Comparison of ENCODE assay signal across 26 cellular contexts in genomic region chr22:45475063-45475747, GRCh38. TPM values are rescaled to one million over a fixed set of nuclear protein-coding genes. Genes with fewer than 3 reads are reported as not detected.
DNase-seq lines count a peak whose midpoint lies in the region; ATAC-seq and TF ChIP-seq lines count a peak whose summit lies in the region.
"Had no signal": no experiment of that assay in that cellular context is flagged by ENCODE, and none has a peak within 500 bp of the region (broad histone marks: within the 10 kb centered on the region; RNA-seq: fewer than 3 reads in every experiment).

No MANE protein-coding gene starts in this region.

- H3K9me3 Mint-ChIP-seq in glutamatergic neuron (ENCODE audit: unreplicated experiment): no peaks in the 10 kb centered on the region
- H3K9me3 Mint-ChIP-seq in activated naive CD4-positive, alpha-beta T cell treated with anti-CD3 and anti-CD28 coated beads, Interleukin-2, amount 10 ng/mL, durations not matched to agents 7 days and 5 days: no peaks in the 10 kb centered on the region
- H3K9me3 Mint-ChIP-seq: activated naive CD4-positive, alpha-beta T cell treated with anti-CD3 and anti-CD28 coated beads, Interleukin-2, amount 50 U/mL, for 24 hours; activated T-cell treated with anti-CD3 and anti-CD28 coated beads, Interleukin-2, amount 50 U/mL, for 4 hours; HFFc6 had no signal

- H3K27me3 Mint-ChIP-seq in T-helper 17 cell: peaks cover 43% of the 10 kb centered on the region
- H3K27me3 Mint-ChIP-seq in glutamatergic neuron (ENCODE audit: unreplicated experiment): peaks cover 3% of the 10 kb centered on the region
- peaks cover 13% of the 10 kb centered on the region for H3K27me3 Mint-ChIP-seq in activated naive CD4-positive, alpha-beta T cell treated with anti-CD3 and anti-CD28 coated beads, Interleukin-2, amount 10 ng/mL, durations not matched to agents 7 days and 5 days
- H3K27me3 Mint-ChIP-seq: activated naive CD4-positive, alpha-beta T cell treated with anti-CD3 and anti-CD28 coated beads, Interleukin-2, amount 50 U/mL, for 24 hours had no signal

- peak; percentile 32 for DNase-seq in DMS 273 treated with DMSO at 0.1 percent for 48 hours (lab: John Stamatoyannopoulos, UW)
- no peak for DNase-seq in T-helper 17 cell
- DNase-seq in glutamatergic neuron: no peak
- peak; percentile 46 for DNase-seq in posterior vena cava (ENCODE audit: low spot score)
- no peak for DNase-seq in A673 (ENCODE audit: low spot score)
- DNase-seq in activated naive CD4-positive, alpha-beta T cell treated with anti-CD3 and anti-CD28 coated beads, Interleukin-2, amount 10 ng/mL, durations not matched to agents 7 days and 5 days: no peak
- DNase-seq in NCI-H1694 treated with DMSO at 0.1 percent for 48 hours (lab: John Stamatoyannopoulos, UW): no peak
- no peak for DNase-seq in coronary artery (ENCODE audit: low spot score)
- DNase-seq: activated CD4-positive, CD25-positive, alpha-beta regulatory T cell treated with anti-CD3 and anti-CD28 coated beads, Interleukin-2, amount 50 U/mL, for 72 hours; activated T-cell treated with anti-CD3 and anti-CD28 coated beads, Interleukin-2, amount 50 U/mL, for 4 hours; CD4-positive, alpha-beta memory T cell; DMS79; HFFc6; NCI-H1694; NCI-H226; PC-9; SHP77; small intestine; stimulated activated naive B cell treated with anti-CD40 and anti-IgM and Interleukin-4, amounts not matched to agents 10 μg/mL and 1 μg/mL and 100 μg/mL, for 72 hours; testis had no signal

- intact Hi-C loops in posterior vena cava (cut with DNase I) (no loop called here), A673 (cut with micrococcal nuclease; ENCODE audit: unreplicated experiment) (no loop called here)

- H3K27me3 ChIP-seq in A673 (replicated peaks; ENCODE audit: insufficient read depth, low read depth, low read length, poor library complexity): no peaks in the 10 kb centered on the region
- H3K27me3 ChIP-seq: testis had no signal

- TF ChIP-seq CTCF in glutamatergic neuron (IDR thresholded peaks at IDR 0.05; ENCODE audit: partially characterized antibody, unreplicated experiment): no peak
- no peak for TF ChIP-seq CTCF in A673 (conservative IDR thresholded peaks at IDR 0.05; ENCODE audit: low read depth, low read length)
- TF ChIP-seq CTCF in coronary artery (IDR thresholded peaks at IDR 0.05): no peak

- no peaks in the 10 kb centered on the region for H3K9me3 ChIP-seq in T-helper 17 cell (ENCODE audit: control insufficient read depth, low read length, poor library complexity, severe bottlenecking)
- H3K9me3 ChIP-seq in A673 (ENCODE audit: low read depth, low read length, poor library complexity, severe bottlenecking): no peaks in the 10 kb centered on the region
- H3K9me3 ChIP-seq: esophagus muscularis mucosa, testis had no signal

- H3K4me1 Mint-ChIP-seq in T-helper 17 cell: peaks cover 3% of the 10 kb centered on the region
- H3K4me1 Mint-ChIP-seq in glutamatergic neuron (ENCODE audit: low read depth, unreplicated experiment): peaks cover 2% of the 10 kb centered on the region
- no peaks in the 10 kb centered on the region for H3K4me1 Mint-ChIP-seq in activated naive CD4-positive, alpha-beta T cell treated with anti-CD3 and anti-CD28 coated beads, Interleukin-2, amount 10 ng/mL, durations not matched to agents 7 days and 5 days
- H3K4me1 Mint-ChIP-seq: activated naive CD4-positive, alpha-beta T cell treated with anti-CD3 and anti-CD28 coated beads, Interleukin-2, amount 50 U/mL, for 24 hours; CD4-positive, alpha-beta memory T cell; stimulated activated naive B cell treated with anti-CD40 and anti-IgM and Interleukin-4, amounts not matched to agents 10 μg/mL and 1 μg/mL and 100 μg/mL, for 72 hours had no signal

- no peak overlapping the region for H3K27ac ChIP-seq in A673 (ENCODE audit: low read depth, low read length, poor library complexity, severe bottlenecking)
- peak overlapping the region in 1 of 2 donors; percentile 37 for H3K27ac ChIP-seq in coronary artery
- H3K27ac ChIP-seq: esophagus muscularis mucosa, KMS-11, PC-9, testis had no signal

- peaks cover 1% of the 10 kb centered on the region for H3K4me1 ChIP-seq in A673 (ENCODE audit: insufficient read depth, low read length, poor library complexity, severe bottlenecking)

- no peak overlapping the region for H3K4me3 Mint-ChIP-seq in T-helper 17 cell
- no peak overlapping the region for H3K4me3 Mint-ChIP-seq in glutamatergic neuron (ENCODE audit: unreplicated experiment)
- no peak overlapping the region for H3K4me3 Mint-ChIP-seq in activated naive CD4-positive, alpha-beta T cell treated with anti-CD3 and anti-CD28 coated beads, Interleukin-2, amount 10 ng/mL, durations not matched to agents 7 days and 5 days
- H3K4me3 Mint-ChIP-seq: activated naive CD4-positive, alpha-beta T cell treated with anti-CD3 and anti-CD28 coated beads, Interleukin-2, amount 50 U/mL, for 24 hours; activated T-cell treated with anti-CD3 and anti-CD28 coated beads, Interleukin-2, amount 50 U/mL, for 4 hours; CD4-positive, alpha-beta memory T cell; HFFc6; stimulated activated naive B cell treated with anti-CD40 and anti-IgM and Interleukin-4, amounts not matched to agents 10 μg/mL and 1 μg/mL and 100 μg/mL, for 72 hours had no signal

- H3K4me3 ChIP-seq in A673 (ENCODE audit: low read depth, low read length, poor library complexity, severe bottlenecking) (no peak overlapping the region), coronary artery (no peak overlapping the region)
- H3K4me3 ChIP-seq: esophagus muscularis mucosa, GM12878, PC-9, testis had no signal

- no TSS peak for BruUV-seq in A673 (replicated peaks; lab: Mats Ljungman, UMichigan)

- H3K36me3 ChIP-seq in A673 (ENCODE audit: insufficient read depth, low read length, poor library complexity, severe bottlenecking): no peaks in the 10 kb centered on the region
- H3K36me3 ChIP-seq: esophagus muscularis mucosa had no signal

- POLR2A ChIA-PET in A673 (lab: Charles Lee; ENCODE audit: low non-redundant PET): no interaction called here

- CTCF ChIA-PET in A673 (lab: Charles Lee): no interaction called here
- CTCF ChIA-PET in activated naive CD4-positive, alpha-beta T cell treated with anti-CD3 and anti-CD28 coated beads, Interleukin-2, amount 10 ng/mL, durations not matched to agents 7 days and 5 days (lab: Charles Lee): no interaction called here

- peaks cover 3% of the 10 kb centered on the region for H3K36me3 Mint-ChIP-seq in T-helper 17 cell (ENCODE audit: low read depth)
- H3K36me3 Mint-ChIP-seq in glutamatergic neuron (ENCODE audit: unreplicated experiment): no peaks in the 10 kb centered on the region
- no peaks in the 10 kb centered on the region for H3K36me3 Mint-ChIP-seq in activated naive CD4-positive, alpha-beta T cell treated with anti-CD3 and anti-CD28 coated beads, Interleukin-2, amount 10 ng/mL, durations not matched to agents 7 days and 5 days
- H3K36me3 Mint-ChIP-seq: activated naive CD4-positive, alpha-beta T cell treated with anti-CD3 and anti-CD28 coated beads, Interleukin-2, amount 50 U/mL, for 24 hours; CD4-positive, alpha-beta memory T cell; stimulated activated naive B cell treated with anti-CD40 and anti-IgM and Interleukin-4, amounts not matched to agents 10 μg/mL and 1 μg/mL and 100 μg/mL, for 72 hours had no signal

- H3K27ac Mint-ChIP-seq in T-helper 17 cell: peak overlapping the region; percentile 24
- H3K27ac Mint-ChIP-seq in glutamatergic neuron (ENCODE audit: unreplicated experiment): peak overlapping the region; percentile 36
- no peak overlapping the region for H3K27ac Mint-ChIP-seq in activated naive CD4-positive, alpha-beta T cell treated with anti-CD3 and anti-CD28 coated beads, Interleukin-2, amount 10 ng/mL, durations not matched to agents 7 days and 5 days
- H3K27ac Mint-ChIP-seq: activated naive CD4-positive, alpha-beta T cell treated with anti-CD3 and anti-CD28 coated beads, Interleukin-2, amount 50 U/mL, for 24 hours; HFFc6; progenitor cell of endocrine pancreas had no signal

- ATAC-seq in T-helper 17 cell: no peak
- ATAC-seq: activated T-cell treated with anti-CD3 and anti-CD28 coated beads, Interleukin-2, amount 50 U/mL, for 4 hours; GM12878; stimulated activated naive B cell treated with anti-CD40 and anti-IgM and Interleukin-4, amounts not matched to agents 10 μg/mL and 1 μg/mL and 100 μg/mL, for 72 hours had no signal

RNA-seq across cellular contexts. Expression of gene FBLN1, which starts 27.5 kb away (rescaled TPM):
- total RNA-seq in T-helper 17 cell (under 1 TPM; 0.34 to 0.90 TPM), glutamatergic neuron (ENCODE audit: unreplicated experiment) (184 TPM), posterior vena cava (1,000 to 10,000 TPM in 1 of 2 donors, 100 to 1,000 TPM in 1; 608 to 1,210 TPM), A673 (2021) (96.4 and 117 TPM in 2 replicates)
- total RNA-seq: activated CD8-positive, alpha-beta memory T cell treated with anti-CD3 and anti-CD28 coated beads for 36 hours; CD4-positive, alpha-beta memory T cell had no signal

Comparison
In these comparisons a context has a peak if more than half of its experiments do, and no peak if none do; other contexts are left out.
1. DNase-seq: peak in DMS 273 treated with DMSO at 0.1 percent for 48 hours (single experiment) and posterior vena cava (single experiment); none in T-helper 17 cell (0 of 3), glutamatergic neuron (single experiment), A673 (single experiment), activated naive CD4-positive, alpha-beta T cell treated with anti-CD3 and anti-CD28 coated beads, Interleukin-2, amount 10 ng/mL, durations not matched to agents 7 days and 5 days (single experiment), NCI-H1694 treated with DMSO at 0.1 percent for 48 hours (single experiment) and coronary artery (single experiment).
2. RNA of gene FBLN1, which starts 27.5 kb away (total RNA-seq): 608 to 1,210 TPM in posterior vena cava, 184 TPM in glutamatergic neuron (single experiment) and 96.4 to 117 TPM in A673; 0.34 to 0.90 TPM in T-helper 17 cell; every median in the first group is over 10 times any median in the second.